Comparison of ENCODE assay signal across 1 cellular context in genomic region chr6:40362859-40363258, GRCh38.
TF ChIP-seq lines count a peak whose summit lies in the region.

No MANE protein-coding gene starts in this region.

TF ChIP-seq in GM12878, 131 proteins besides CTCF, POLR2A, EP300 and RAD21 (continued from another document):
- TF ChIP-seq GABPA (IDR thresholded peaks at IDR 0.05; ENCODE audit: low read depth) (no peak), MEF2A (IDR thresholded peaks at IDR 0.05; ENCODE audit: insufficient read depth, low read depth, low read length) (no peak), NFYA (IDR thresholded peaks at IDR 0.05; ENCODE audit: borderline replicate concordance, low read depth, low read length) (no peak), EED (IDR thresholded peaks at IDR 0.05; ENCODE audit: low read depth) (no peak)
- TF ChIP-seq, protein P1, sequence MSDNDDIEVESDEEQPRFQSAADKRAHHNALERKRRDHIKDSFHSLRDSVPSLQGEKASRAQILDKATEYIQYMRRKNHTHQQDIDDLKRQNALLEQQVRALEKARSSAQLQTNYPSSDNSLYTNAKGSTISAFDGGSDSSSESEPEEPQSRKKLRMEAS (IDR thresholded peaks at IDR 0.05; ENCODE audit: low read depth, low read length) = no peak
